Comparison of ENCODE assay signal across 1 cellular context in genomic region chr17:48527742-48528028, GRCh38.
TF ChIP-seq lines count a peak whose summit lies in the region.

No MANE protein-coding gene starts in this region.

TF ChIP-seq in IMR-90, 13 proteins besides CTCF, POLR2A, EP300 and RAD21:
- TF ChIP-seq MAZ (IDR thresholded peaks at IDR 0.05; ENCODE audit: borderline replicate concordance, low read depth, low read length) (no peak), BHLHE40 (IDR thresholded peaks at IDR 0.05; ENCODE audit: low read depth, low read length) (no peak), RFX5 (IDR thresholded peaks at IDR 0.05; ENCODE audit: low read depth, low read length) (no peak), CEBPB (IDR thresholded peaks at IDR 0.05; ENCODE audit: low read depth, low read length) (no peak), NFE2L2 (IDR thresholded peaks at IDR 0.05; ENCODE audit: low read depth, low read length) (no peak), FOS (IDR thresholded peaks at IDR 0.05; ENCODE audit: low read depth, low read length) (no peak), MAFK (IDR thresholded peaks at IDR 0.05; ENCODE audit: low read depth, low read length) (no peak), CHD1 (IDR thresholded peaks at IDR 0.05; ENCODE audit: low read depth, low read length) (no peak), USF2 (IDR thresholded peaks at IDR 0.05; ENCODE audit: low read depth, low read length) (no peak), RCOR1 (IDR thresholded peaks at IDR 0.05; ENCODE audit: insufficient replicate concordance, low read length) (no peak)
